20 cellular contexts compared by ENCODE assay signal in the genomic region with DNA sequence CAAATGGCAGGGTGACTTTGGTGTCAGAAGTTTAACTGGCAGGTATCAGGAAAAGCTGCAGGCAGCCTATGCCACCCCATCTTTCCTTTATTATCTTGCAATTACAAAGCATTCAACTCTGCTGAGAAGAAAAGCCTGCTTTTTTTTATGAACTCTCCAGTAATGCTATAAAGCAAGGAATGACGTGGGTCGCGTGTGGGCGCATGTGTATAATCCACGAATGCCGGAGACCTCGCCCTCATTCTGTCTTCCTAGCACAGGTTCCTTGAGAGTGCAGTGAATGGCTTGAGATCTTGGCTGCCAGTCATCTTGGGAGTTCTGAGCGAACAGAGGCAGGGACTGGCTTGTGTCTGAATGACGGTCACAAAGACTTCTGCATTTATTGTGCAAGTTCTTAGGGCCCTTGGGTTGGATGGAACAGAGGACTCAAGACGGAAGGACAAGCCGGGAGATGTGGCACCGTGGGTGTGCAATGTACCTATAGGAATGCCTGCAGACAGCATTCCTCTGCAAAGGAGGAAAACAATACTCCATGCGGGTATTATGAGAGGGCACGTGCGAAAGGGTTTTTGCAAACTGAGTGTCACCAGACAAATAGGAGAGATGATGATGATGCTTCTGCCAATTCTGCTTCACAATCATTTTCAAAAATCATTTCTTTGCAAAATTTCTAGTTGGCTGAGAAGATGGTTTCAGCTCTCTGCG.
"Had no signal": no experiment of that assay in that cellular context is flagged by ENCODE, and none has a peak within 500 bp of the region (broad histone marks: within the 10 kb centered on the region; RNA-seq: fewer than 3 reads in every experiment).

No MANE protein-coding gene starts in this region.

- H3K4me2 ChIP-seq: neural progenitor cell had no signal

- H3K4me3 Mint-ChIP-seq: activated naive CD8-positive, alpha-beta T cell; immature natural killer cell; natural killer cell; neural progenitor cell; stimulated activated naive B cell treated with anti-CD40 and anti-IgM and Interleukin-4, amounts not matched to agents 10 μg/mL and 1 μg/mL and 100 μg/mL, for 72 hours had no signal

- H3K36me3 ChIP-seq: cardiac muscle cell, gastroesophageal sphincter, neural progenitor cell, sigmoid colon, stomach, thyroid gland had no signal

- DNase-seq: activated CD4-positive, alpha-beta T cell treated with anti-CD3 and anti-CD28 coated beads for 4 hours; activated CD8-positive, alpha-beta memory T cell treated with anti-CD3 and anti-CD28 coated beads for 24 hours; activated effector memory CD4-positive, alpha-beta T cell treated with Interleukin-2 at 50 U/mL for 16 hours; activated naive CD4-positive, alpha-beta T cell treated with Interleukin-2 at 50 U/mL for 16 hours; effector memory CD4-positive, alpha-beta T cell; immature natural killer cell; natural killer cell; sigmoid colon; stimulated activated naive B cell treated with anti-CD40 and anti-IgM and Interleukin-4, amounts not matched to agents 10 μg/mL and 1 μg/mL and 100 μg/mL, for 72 hours; thyroid gland had no signal

- H3K36me3 Mint-ChIP-seq: activated naive CD8-positive, alpha-beta T cell; immature natural killer cell; mesothelial cell of epicardium; natural killer cell; neural progenitor cell; stimulated activated naive B cell treated with anti-CD40 and anti-IgM and Interleukin-4, amounts not matched to agents 10 μg/mL and 1 μg/mL and 100 μg/mL, for 72 hours had no signal

- H3K9me3 Mint-ChIP-seq: natural killer cell; neural progenitor cell; stimulated activated naive B cell treated with anti-CD40 and anti-IgM and Interleukin-4, amounts not matched to agents 10 μg/mL and 1 μg/mL and 100 μg/mL, for 72 hours had no signal

- H3K27ac ChIP-seq: body of pancreas, cardiac muscle cell, coronary artery, dorsolateral prefrontal cortex, gastroesophageal sphincter, neural progenitor cell, sigmoid colon, stomach, thyroid gland, VCaP had no signal

- H2AFZ ChIP-seq: neural progenitor cell had no signal

- H3K9me3 ChIP-seq: body of pancreas, gastroesophageal sphincter, sigmoid colon, stomach, thyroid gland had no signal

- ATAC-seq: natural killer cell had no signal

- H3K4me3 ChIP-seq: body of pancreas, cardiac muscle cell, coronary artery, gastroesophageal sphincter, neural progenitor cell, sigmoid colon, thyroid gland had no signal

- H3K27me3 ChIP-seq: body of pancreas, cardiac muscle cell, thyroid gland had no signal

- H3K27ac Mint-ChIP-seq: activated naive CD8-positive, alpha-beta T cell; immature natural killer cell; natural killer cell; neural progenitor cell; stimulated activated naive B cell treated with anti-CD40 and anti-IgM and Interleukin-4, amounts not matched to agents 10 μg/mL and 1 μg/mL and 100 μg/mL, for 72 hours had no signal

- H3K4me1 ChIP-seq: sigmoid colon, thyroid gland had no signal

- H3K4me1 Mint-ChIP-seq: immature natural killer cell, natural killer cell had no signal

- H3K9ac ChIP-seq: neural progenitor cell had no signal
